2 cellular contexts compared by ENCODE assay signal in the genomic region with DNA sequence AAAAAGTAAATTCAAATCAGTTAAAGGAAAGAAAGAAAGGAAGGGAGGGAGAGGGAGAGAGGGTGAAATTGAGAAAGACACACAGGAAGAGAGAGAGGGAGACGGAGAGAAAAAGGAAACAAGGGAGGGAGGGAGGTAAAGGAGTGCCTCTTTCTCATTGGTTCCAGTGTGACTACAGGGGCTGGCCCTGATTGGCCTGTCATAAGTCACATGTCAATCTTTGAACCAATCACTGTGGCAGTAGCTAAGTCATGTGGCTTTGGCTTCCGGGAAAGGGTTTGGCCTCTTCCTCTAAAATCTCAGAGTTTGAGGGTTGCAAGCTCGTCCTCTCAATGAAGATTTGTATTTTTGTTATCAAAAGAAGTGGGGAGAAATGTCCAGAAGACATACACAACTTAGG.
TF ChIP-seq lines count a peak whose summit lies in the region.

No MANE protein-coding gene starts in this region.

TF ChIP-seq in HCT116, 20 proteins besides CTCF, POLR2A, EP300 and RAD21 (continued from another document):
- TF ChIP-seq, protein P1, sequence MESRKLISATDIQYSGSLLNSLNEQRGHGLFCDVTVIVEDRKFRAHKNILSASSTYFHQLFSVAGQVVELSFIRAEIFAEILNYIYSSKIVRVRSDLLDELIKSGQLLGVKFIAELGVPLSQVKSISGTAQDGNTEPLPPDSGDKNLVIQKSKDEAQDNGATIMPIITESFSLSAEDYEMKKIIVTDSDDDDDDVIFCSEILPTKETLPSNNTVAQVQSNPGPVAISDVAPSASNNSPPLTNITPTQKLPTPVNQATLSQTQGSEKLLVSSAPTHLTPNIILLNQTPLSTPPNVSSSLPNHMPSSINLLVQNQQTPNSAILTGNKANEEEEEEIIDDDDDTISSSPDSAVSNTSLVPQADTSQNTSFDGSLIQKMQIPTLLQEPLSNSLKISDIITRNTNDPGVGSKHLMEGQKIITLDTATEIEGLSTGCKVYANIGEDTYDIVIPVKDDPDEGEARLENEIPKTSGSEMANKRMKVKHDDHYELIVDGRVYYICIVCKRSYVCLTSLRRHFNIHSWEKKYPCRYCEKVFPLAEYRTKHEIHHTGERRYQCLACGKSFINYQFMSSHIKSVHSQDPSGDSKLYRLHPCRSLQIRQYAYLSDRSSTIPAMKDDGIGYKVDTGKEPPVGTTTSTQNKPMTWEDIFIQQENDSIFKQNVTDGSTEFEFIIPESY (IDR thresholded peaks at IDR 0.05; ENCODE audit: extremely low read depth, insufficient replicate concordance, low read length) = no peak
- TF ChIP-seq SP1 (IDR thresholded peaks at IDR 0.05; ENCODE audit: low read depth) = no peak
TF ChIP-seq in HCT116: peak in this region for 0.

TF ChIP-seq in HEK293T, 16 proteins besides CTCF, POLR2A, EP300 and RAD21 (continued from another document):
- TF ChIP-seq BHLHE40 (IDR thresholded peaks at IDR 0.05; ENCODE audit: borderline replicate concordance) = no peak
TF ChIP-seq in HEK293T: peak in this region for 0.
